ENCODE assay signal across 12 cellular contexts in genomic region chr14:59428581-59429012, GRCh38. TPM values are rescaled to one million over a fixed set of nuclear protein-coding genes. Genes with fewer than 3 reads are reported as not detected.
DNase-seq lines count a peak whose midpoint lies in the region; ATAC-seq and TF ChIP-seq lines count a peak whose summit lies in the region.
"Had no signal": no experiment of that assay in that cellular context is flagged by ENCODE, and none has a peak within 500 bp of the region (broad histone marks: within the 10 kb centered on the region; RNA-seq: fewer than 3 reads in every experiment).

No MANE protein-coding gene starts in this region.

- WGBS in smooth muscle cell (ENCODE audit: low lambda C conversion rate), result 30% methylated on average over 1 of the region's 1 CpG

- no peaks in the 10 kb centered on the region for H3K9me2 ChIP-seq in GM23338 (ENCODE audit: insufficient read depth)

- peaks cover 11% of the 10 kb centered on the region; the same call in 2 of the 3 replicates for H3K4me1 Mint-ChIP-seq in GM23338

- H3F3A ChIP-seq in GM23338 (replicated peaks; ENCODE audit: low read depth) (no peaks in the 10 kb centered on the region), smooth muscle cell (ENCODE audit: low read depth) (no peaks in the 10 kb centered on the region)

- no peaks in the 10 kb centered on the region for H3K4me1 ChIP-seq in GM23338 (ENCODE audit: insufficient read depth)
- H3K4me1 ChIP-seq in SJSA1 (replicated peaks), result peaks cover 22% of the 10 kb centered on the region
- no peaks in the 10 kb centered on the region for H3K4me1 ChIP-seq in smooth muscle cell (ENCODE audit: low read depth)
- H3K4me1 ChIP-seq: right lobe of liver had no signal

- no peaks in the 10 kb centered on the region for H3K79me2 ChIP-seq in GM23338 (replicated peaks; ENCODE audit: insufficient read depth)
- H3K79me2 ChIP-seq in smooth muscle cell (ENCODE audit: low read depth), result no peaks in the 10 kb centered on the region

- H3K4me3 Mint-ChIP-seq in GM23338, result no peak overlapping the region

- H4K20me1 ChIP-seq in GM23338 (replicated peaks; ENCODE audit: insufficient read depth) (no peaks in the 10 kb centered on the region), smooth muscle cell (ENCODE audit: low read depth) (no peaks in the 10 kb centered on the region)

- peaks cover 1% of the 10 kb centered on the region for H3K27me3 Mint-ChIP-seq in GM23338 (ENCODE audit: insufficient read depth, low read depth, poor library complexity)

- H3K27ac ChIP-seq in GM23338 (ENCODE audit: low read depth) (no peak overlapping the region), SJSA1 (peak overlapping the region; percentile 38; the same call in 1 of the 2 replicates), smooth muscle cell (ENCODE audit: low read depth) (peak overlapping the region; percentile 37)
- H3K27ac ChIP-seq: right lobe of liver had no signal

- H3K9me3 ChIP-seq in SJSA1 (replicated peaks) (no peaks in the 10 kb centered on the region), smooth muscle cell (replicated peaks; ENCODE audit: low read depth) (no peaks in the 10 kb centered on the region)
- H3K9me3 ChIP-seq: right lobe of liver had no signal

- TF ChIP-seq CTCF in GM23338 (conservative IDR thresholded peaks at IDR 0.05; ENCODE audit: low read depth in 2 of 2) (peak; percentile 25 to 26; a peak in 3 of 4 replicates), fibroblast of villous mesenchyme (IDR thresholded peaks at IDR 0.05; ENCODE audit: insufficient read depth, low read depth, low read length) (peak; percentile 50), smooth muscle cell (IDR thresholded peaks at IDR 0.05; ENCODE audit: borderline replicate concordance, insufficient read depth, poor library complexity, severe bottlenecking) (peak; percentile 16)

- no peak overlapping the region for H2AFZ ChIP-seq in GM23338
- H2AFZ ChIP-seq in smooth muscle cell (ENCODE audit: low read depth), result no peak overlapping the region

- H3K27ac Mint-ChIP-seq in GM23338, result no peak overlapping the region

- H3K36me3 Mint-ChIP-seq in GM23338 (ENCODE audit: low read depth), result no peaks in the 10 kb centered on the region

- no peak overlapping the region for H3K4me3 ChIP-seq in GM23338
- H3K4me3 ChIP-seq in SJSA1, result no peak overlapping the region
- no peak overlapping the region for H3K4me3 ChIP-seq in fibroblast of villous mesenchyme (ENCODE audit: low read depth, low read length)
- no peak overlapping the region for H3K4me3 ChIP-seq in smooth muscle cell
- H3K4me3 ChIP-seq: right lobe of liver had no signal

- DNase-seq in GM23338 (ENCODE audit: low spot score), result no peak
- no peak for DNase-seq in SJSA1 (ENCODE audit: low read depth in 1 of 2, low spot score in 2 of 2)
- DNase-seq in fibroblast of villous mesenchyme (ENCODE audit: low read depth), result peak; percentile 82
- no peak for DNase-seq in smooth muscle cell (lab: John Stamatoyannopoulos, UW; ENCODE audit: unreplicated experiment)
- no peak for DNase-seq in NCI-H345 (lab: John Stamatoyannopoulos, UW)
- no peak for DNase-seq in DMS79 treated with DMSO at 0.1 percent for 48 hours (lab: John Stamatoyannopoulos, UW)
- DNase-seq: cortex of kidney; NCI-H1417; SIG-M5; stimulated activated naive CD4-positive, alpha-beta T cell had no signal

- H3K4me2 ChIP-seq in GM23338, result no peak overlapping the region
- peak overlapping the region; percentile 18 for H3K4me2 ChIP-seq in smooth muscle cell

- no peaks in the 10 kb centered on the region for H3K36me3 ChIP-seq in GM23338 (ENCODE audit: insufficient read depth)
- no peaks in the 10 kb centered on the region for H3K36me3 ChIP-seq in SJSA1
- H3K36me3 ChIP-seq in smooth muscle cell (ENCODE audit: low read depth), result no peaks in the 10 kb centered on the region
- H3K36me3 ChIP-seq: right lobe of liver had no signal

- H3K9me3 Mint-ChIP-seq in GM23338, result no peaks in the 10 kb centered on the region; the same call in 2 of the 3 replicates

- ATAC-seq in GM23338 (no peak), GM19023 (IDR thresholded peaks at IDR 0.05; ENCODE audit: unreplicated experiment) (no peak)

- H3K27me3 ChIP-seq in GM23338 (ENCODE audit: insufficient read depth) (no peaks in the 10 kb centered on the region), SJSA1 (replicated peaks) (no peaks in the 10 kb centered on the region), smooth muscle cell (ENCODE audit: low read depth) (no peaks in the 10 kb centered on the region)
- H3K27me3 ChIP-seq: right lobe of liver had no signal

- no peak overlapping the region for H3K9ac ChIP-seq in smooth muscle cell (ENCODE audit: low read depth)

TF ChIP-seq in GM23338, 12 proteins besides CTCF, POLR2A, EP300 and RAD21:
- TF ChIP-seq NANOG (IDR thresholded peaks at IDR 0.05; ENCODE audit: borderline replicate concordance) (no peak), EZH2phosphoT487 (IDR thresholded peaks at IDR 0.05; ENCODE audit: unreplicated experiment) (no peak), EZH2 (IDR thresholded peaks at IDR 0.05; ENCODE audit: low read depth, unreplicated experiment) (no peak), ZNF114 (CRISPR knock-in tag; IDR thresholded peaks at IDR 0.05) (no peak), ZNF331 (CRISPR knock-in tag; IDR thresholded peaks at IDR 0.05; ENCODE audit: low read depth) (no peak), CREB1 (CRISPR knock-in tag; IDR thresholded peaks at IDR 0.05; ENCODE audit: low read depth) (no peak), POLR2AphosphoS5 (IDR thresholded peaks at IDR 0.05; ENCODE audit: low read depth) (no peak), STAT1 (IDR thresholded peaks at IDR 0.05; ENCODE audit: unreplicated experiment) (no peak), REST (IDR thresholded peaks at IDR 0.05; ENCODE audit: unreplicated experiment) (no peak), JUNB (IDR thresholded peaks at IDR 0.05; ENCODE audit: unreplicated experiment) (no peak)
- TF ChIP-seq, protein P1, sequence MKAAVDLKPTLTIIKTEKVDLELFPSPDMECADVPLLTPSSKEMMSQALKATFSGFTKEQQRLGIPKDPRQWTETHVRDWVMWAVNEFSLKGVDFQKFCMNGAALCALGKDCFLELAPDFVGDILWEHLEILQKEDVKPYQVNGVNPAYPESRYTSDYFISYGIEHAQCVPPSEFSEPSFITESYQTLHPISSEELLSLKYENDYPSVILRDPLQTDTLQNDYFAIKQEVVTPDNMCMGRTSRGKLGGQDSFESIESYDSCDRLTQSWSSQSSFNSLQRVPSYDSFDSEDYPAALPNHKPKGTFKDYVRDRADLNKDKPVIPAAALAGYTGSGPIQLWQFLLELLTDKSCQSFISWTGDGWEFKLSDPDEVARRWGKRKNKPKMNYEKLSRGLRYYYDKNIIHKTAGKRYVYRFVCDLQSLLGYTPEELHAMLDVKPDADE (IDR thresholded peaks at IDR 0.05), result no peak

RNA-seq across cellular contexts. Expression of gene GPR135, which starts 36.6 kb away (rescaled TPM):
- total RNA-seq in GM23338 (2014; rRNA removed; shearing (Covaris generic)), result 0.93 and 2.2 TPM in 2 replicates
- polyA plus RNA-seq in GM23338 (2016; fragmentation: Nextera tagmentation; extraction: Ambion mirVana), result 0.23 and 0.47 TPM in 2 replicates
- total RNA-seq in SJSA1 (2014; rRNA removed; shearing (Covaris generic)), result 1.8 and 2.7 TPM in 2 replicates
- 3.9 and 6.5 TPM in 2 replicates for total RNA-seq in fibroblast of villous mesenchyme
- total RNA-seq in smooth muscle cell, result 2.1 and 3.1 TPM in 2 replicates
- 0.40 and 1.1 TPM in 2 replicates for polyA plus RNA-seq in smooth muscle cell

RNA-seq across cellular contexts. Expression of gene L3HYPDH, which starts 55.6 kb away (rescaled TPM):
- total RNA-seq in GM23338 (2014; rRNA removed; shearing (Covaris generic)), result 24.8 and 24.9 TPM in 2 replicates
- polyA plus RNA-seq in GM23338 (2016; fragmentation: Nextera tagmentation; extraction: Ambion mirVana), result 15.6 and 18.6 TPM in 2 replicates
- total RNA-seq in SJSA1 (2014; rRNA removed; shearing (Covaris generic)), result 58.6 and 65.9 TPM in 2 replicates
- total RNA-seq in fibroblast of villous mesenchyme, result 49.9 and 80.3 TPM in 2 replicates
- 33.5 and 45.8 TPM in 2 replicates for total RNA-seq in smooth muscle cell
- polyA plus RNA-seq in smooth muscle cell, result 27.7 and 33.7 TPM in 2 replicates

RNA-seq across cellular contexts. Expression of gene JKAMP, which starts 55.7 kb away (rescaled TPM):
- 66.8 and 83.1 TPM in 2 replicates for total RNA-seq in GM23338 (2014; rRNA removed; shearing (Covaris generic))
- polyA plus RNA-seq in GM23338 (2016; fragmentation: Nextera tagmentation; extraction: Ambion mirVana), result 26.0 and 31.6 TPM in 2 replicates
- 112 and 116 TPM in 2 replicates for total RNA-seq in SJSA1 (2014; rRNA removed; shearing (Covaris generic))
- 76.0 and 104 TPM in 2 replicates for total RNA-seq in fibroblast of villous mesenchyme
- 141 and 147 TPM in 2 replicates for total RNA-seq in smooth muscle cell
- 72.3 and 81.2 TPM in 2 replicates for polyA plus RNA-seq in smooth muscle cell
